In genomic region chr10:3094565-3095168, GRCh38 we compare ENCODE assay signal across 2 cellular contexts.
TF ChIP-seq lines count a peak whose summit lies in the region.

No MANE protein-coding gene starts in this region.

TF ChIP-seq in HepG2, 621 proteins besides CTCF, POLR2A, EP300 and RAD21:
- TF ChIP-seq ZNF510 (CRISPR knock-in tag; IDR thresholded peaks at IDR 0.05; ENCODE audit: low read depth), result no peak
- TF ChIP-seq RFX5 (IDR thresholded peaks at IDR 0.05; ENCODE audit: low read depth, low read length), result no peak
- no peak for TF ChIP-seq ZNF484 (CRISPR knock-in tag; IDR thresholded peaks at IDR 0.05; ENCODE audit: borderline replicate concordance, low read depth)
- no peak for TF ChIP-seq IRX3 (CRISPR knock-in tag; IDR thresholded peaks at IDR 0.05; ENCODE audit: borderline replicate concordance, low read depth)
- no peak for TF ChIP-seq HIC2 (CRISPR knock-in tag; IDR thresholded peaks at IDR 0.05; ENCODE audit: low read depth)
- no peak for TF ChIP-seq TRAFD1 (CRISPR knock-in tag; IDR thresholded peaks at IDR 0.05; ENCODE audit: borderline replicate concordance)
- no peak for TF ChIP-seq FIP1L1 (IDR thresholded peaks at IDR 0.05; ENCODE audit: borderline replicate concordance, insufficient read depth, low read depth, low read length)

TF ChIP-seq in GM12878, 131 proteins besides CTCF, POLR2A, EP300 and RAD21:
- TF ChIP-seq BRCA1 (IDR thresholded peaks at IDR 0.05; ENCODE audit: low read depth, low read length), result no peak
